21 cellular contexts compared by ENCODE assay signal in genomic region chr1:101588677-101589076, GRCh38.
A peak's percentile ranks its signal among the peaks of the same experiment; 100 is the strongest.
DNase-seq lines count a peak whose midpoint lies in the region; ATAC-seq and TF ChIP-seq lines count a peak whose summit lies in the region.
"Had no signal": no experiment of that assay in that cellular context is flagged by ENCODE, and none has a peak within 500 bp of the region (broad histone marks: within the 10 kb centered on the region; RNA-seq: fewer than 3 reads in every experiment).

No MANE protein-coding gene starts in this region.

- H3K36me3 ChIP-seq in CD4-positive, alpha-beta memory T cell (ENCODE audit: insufficient read depth, low read length): no peaks in the 10 kb centered on the region
- H3K36me3 ChIP-seq: MG63, SJSA1 had no signal

- DNase-seq in GM12865 (ENCODE audit: low read depth): peak; percentile 32
- DNase-seq in foreskin melanocyte: peak; percentile 19
- no peak for DNase-seq in CD4-positive, alpha-beta memory T cell
- no peak for DNase-seq in stimulated activated CD8-positive, alpha-beta memory T cell treated with anti-CD3 and anti-CD28 coated beads, Interleukin-4, amount 100 ng/mL, for 48 hours
- no peak for DNase-seq in NOMO-1 treated with dmso at 0.1 percent for 144 hours (lab: John Stamatoyannopoulos, UW; ENCODE audit: unreplicated experiment)
- DNase-seq in NCI-H187 (lab: John Stamatoyannopoulos, UW): no peak
- DNase-seq: Calu3, DMS79 treated with DMSO at 0.1 percent for 48 hours, GDM1, HFFc6, MG63, NCI-H1105 treated with DMSO at 0.1 percent for 48 hours, NCI-H2029, NCI-H524 had no signal

- H3K27me3 Mint-ChIP-seq in CD4-positive, alpha-beta memory T cell: peaks cover 3 to 6% of the 10 kb centered on the region in 2 donors

- H3K36me3 Mint-ChIP-seq in CD4-positive, alpha-beta memory T cell: no peaks in the 10 kb centered on the region
- H3K36me3 Mint-ChIP-seq: CD14-positive monocyte had no signal

- H3K4me3 Mint-ChIP-seq in CD4-positive, alpha-beta memory T cell: no peak overlapping the region
- H3K4me3 Mint-ChIP-seq: CD14-positive monocyte, HFFc6 had no signal

- H3K9me3 Mint-ChIP-seq in CD4-positive, alpha-beta memory T cell: peaks cover 0 to 2% (median 0%) of the 10 kb centered on the region in 8 donors

- CTCF ChIA-PET in CD4-positive, alpha-beta memory T cell (lab: Charles Lee; ENCODE audit: partially characterized antibody): no interaction called here

- H3K4me3 ChIP-seq in GM12865 (ENCODE audit: low read depth, low read length): no peak overlapping the region
- H3K4me3 ChIP-seq in CD4-positive, alpha-beta memory T cell (ENCODE audit: low read length in 2 of 2): no peak overlapping the region
- H3K4me3 ChIP-seq: MG63, SJSA1 had no signal

- no peaks in the 10 kb centered on the region for H3K4me1 ChIP-seq in CD4-positive, alpha-beta memory T cell (ENCODE audit: insufficient read depth, low read length)
- H3K4me1 ChIP-seq: SJSA1 had no signal

- H3K27ac Mint-ChIP-seq in CD4-positive, alpha-beta memory T cell: no peak overlapping the region
- H3K27ac Mint-ChIP-seq: CD14-positive monocyte, HFFc6 had no signal

- H3K27me3 ChIP-seq in CD4-positive, alpha-beta memory T cell (ENCODE audit: insufficient read depth, low read length): no peaks in the 10 kb centered on the region
- H3K27me3 ChIP-seq: MG63, SJSA1 had no signal

- no peak overlapping the region for H3K27ac ChIP-seq in CD4-positive, alpha-beta memory T cell (ENCODE audit: low read depth, low read length)
- H3K27ac ChIP-seq: KMS-11, RWPE1, SJSA1 had no signal

- TF ChIP-seq CTCF in GM12865 (IDR thresholded peaks at IDR 0.05; ENCODE audit: insufficient read depth, low read depth, low read length, missing control alignments): no peak

- H3K9me3 ChIP-seq in CD4-positive, alpha-beta memory T cell (ENCODE audit: control insufficient read depth in 1 of 2, low read length in 2 of 2): no peaks in the 10 kb centered on the region
- H3K9me3 ChIP-seq: MG63, SJSA1 had no signal

- intact Hi-C loops in CD4-positive, alpha-beta memory T cell (cut with micrococcal nuclease): no loop called here

- ATAC-seq in GM21360 (IDR thresholded peaks at IDR 0.05; ENCODE audit: unreplicated experiment) (peak; percentile 87), HG03342 (IDR thresholded peaks at IDR 0.05; ENCODE audit: unreplicated experiment) (peak; percentile 52)
- ATAC-seq: HepG2 had no signal

- POLR2A ChIA-PET in CD4-positive, alpha-beta memory T cell (lab: Charles Lee; ENCODE audit: partially characterized antibody): no interaction called here

- no peaks in the 10 kb centered on the region for H3K4me1 Mint-ChIP-seq in CD4-positive, alpha-beta memory T cell
- H3K4me1 Mint-ChIP-seq: CD14-positive monocyte had no signal

Comparison
In these comparisons a context has a peak if more than half of its experiments do, and no peak if none do; other contexts are left out.
1. DNase-seq: peak in GM12865 (single experiment) and foreskin melanocyte (single experiment); none in CD4-positive, alpha-beta memory T cell (0 of 5), stimulated activated CD8-positive, alpha-beta memory T cell treated with anti-CD3 and anti-CD28 coated beads, Interleukin-4, amount 100 ng/mL, for 48 hours (single experiment), NOMO-1 treated with dmso at 0.1 percent for 144 hours (single experiment) and NCI-H187 (0 of 2).